ENCODE assay signal across 19 cellular contexts in the genomic region with DNA sequence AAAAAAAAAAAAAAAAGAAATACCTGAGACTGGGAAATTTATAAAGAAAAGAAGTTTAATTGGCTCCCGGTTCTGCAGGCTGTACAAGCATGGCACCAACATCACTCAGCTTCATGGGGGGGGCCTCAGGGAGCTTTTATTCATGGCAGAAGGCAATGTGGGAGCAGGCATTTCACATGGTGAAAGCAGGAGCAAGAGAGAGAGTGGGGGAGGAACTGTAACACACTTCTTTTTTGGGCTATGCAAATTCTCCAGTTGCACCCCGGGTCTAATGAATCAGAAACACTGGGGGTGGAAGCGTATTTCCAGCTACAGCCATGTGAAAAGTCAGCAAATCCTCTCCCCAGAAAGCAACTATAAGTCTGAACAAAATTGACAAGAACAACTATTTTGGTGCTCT. TPM values are rescaled to one million over a fixed set of nuclear protein-coding genes. Genes with fewer than 3 reads are reported as not detected.
DNase-seq lines count a peak whose midpoint lies in the region; ATAC-seq and TF ChIP-seq lines count a peak whose summit lies in the region.
"Had no signal": no experiment of that assay in that cellular context is flagged by ENCODE, and none has a peak within 500 bp of the region (broad histone marks: within the 10 kb centered on the region; RNA-seq: fewer than 3 reads in every experiment).

No MANE protein-coding gene starts in this region.

- ATAC-seq in GM19395 (IDR thresholded peaks at IDR 0.05; ENCODE audit: unreplicated experiment) (peak; percentile 60), HG02678 (IDR thresholded peaks at IDR 0.05; ENCODE audit: unreplicated experiment) (peak; percentile 52)
- ATAC-seq: A549; activated CD8-positive, alpha-beta memory T cell treated with anti-CD3 and anti-CD28 coated beads, Interleukin-2, amount 10 ng/mL, durations not matched to agents 7 days and 5 days; stimulated activated naive CD8-positive, alpha-beta T cell treated with anti-CD3 and anti-CD28 coated beads, Interleukin-15, Interleukin-2, amounts not matched to agents 100 U/mL and 50 U/mL, for 24 hours had no signal

- peaks cover 10% of the 10 kb centered on the region for H3K4me1 ChIP-seq in OCI-LY1 (ENCODE audit: insufficient read depth, low read length, severe bottlenecking)
- no peaks in the 10 kb centered on the region for H3K4me1 ChIP-seq in uterus
- no peaks in the 10 kb centered on the region for H3K4me1 ChIP-seq in SK-N-SH (ENCODE audit: control insufficient read depth in 1 of 2, insufficient read depth in 2 of 2, low read depth in 1 of 2, low read length in 1 of 2)
- H3K4me1 ChIP-seq: A549 had no signal

- no peak for TF ChIP-seq POLR2A in uterus (IDR thresholded peaks at IDR 0.05)

- TF ChIP-seq RAD21 in SK-N-SH (IDR thresholded peaks at IDR 0.05; ENCODE audit: low read length): no peak

- H3K27ac ChIP-seq in OCI-LY1 (ENCODE audit: low read depth, low read length, poor library complexity, severe bottlenecking): peak overlapping the region; percentile 37
- no peak overlapping the region for H3K27ac ChIP-seq in uterus
- no peak overlapping the region for H3K27ac ChIP-seq in SK-N-SH (ENCODE audit: low read depth in 2 of 2, low read length in 1 of 2)
- H3K27ac ChIP-seq: A549 had no signal

- H3K9ac ChIP-seq in OCI-LY1 (ENCODE audit: low read length) (no peak overlapping the region; the same call in 1 of the 2 replicates), SK-N-SH (no peak overlapping the region)

- POLR2A ChIA-PET in SK-N-SH (lab: Yijun Ruan, JAX): no interaction called here

- H3K4me3 ChIP-seq in GM12864 (ENCODE audit: low read depth, low read length) (no peak overlapping the region), OCI-LY1 (ENCODE audit: low read depth, low read length, poor library complexity, severe bottlenecking) (peak overlapping the region; percentile 19), uterus (no peak overlapping the region), SK-N-SH (ENCODE audit: low read depth in 2 of 2, low read length in 1 of 2) (no peak overlapping the region)
- H3K4me3 ChIP-seq: A549 had no signal

- DNase-seq in GM12864 (ENCODE audit: low read depth) (peak; percentile 37), type B pancreatic cell (ENCODE audit: extremely low spot score, unreplicated experiment) (no peak), uterus (no peak), SK-N-SH (no peak), NCI-H1048 (lab: John Stamatoyannopoulos, UW) (no peak)
- DNase-seq: activated CD8-positive, alpha-beta memory T cell treated with anti-CD3 and anti-CD28 coated beads, Interleukin-2, amount 10 ng/mL, durations not matched to agents 7 days and 5 days; activated gamma-delta T cell; amygdala; CD4-positive, CD25-positive, alpha-beta regulatory T cell; NCI-H1436 treated with DMSO at 0.1 percent for 48 hours; NCI-H226; retina; SHP77; stimulated activated naive CD8-positive, alpha-beta T cell treated with anti-CD3 and anti-CD28 coated beads, Interleukin-15, Interleukin-2, amounts not matched to agents 100 U/mL and 50 U/mL, for 24 hours; trophoblast cell had no signal

- no peaks in the 10 kb centered on the region for H3K79me2 ChIP-seq in OCI-LY1 (ENCODE audit: insufficient read depth, low read length)
- no peaks in the 10 kb centered on the region for H3K79me2 ChIP-seq in SK-N-SH (ENCODE audit: insufficient read depth)

- peaks cover 4% of the 10 kb centered on the region for H3K9me3 Mint-ChIP-seq in type B pancreatic cell

- no peaks in the 10 kb centered on the region for H3K4me1 Mint-ChIP-seq in type B pancreatic cell (ENCODE audit: unreplicated experiment)
- H3K4me1 Mint-ChIP-seq: activated CD8-positive, alpha-beta memory T cell treated with anti-CD3 and anti-CD28 coated beads, Interleukin-2, amount 10 ng/mL, durations not matched to agents 7 days and 5 days had no signal

- no peak overlapping the region for H3K27ac Mint-ChIP-seq in type B pancreatic cell
- H3K27ac Mint-ChIP-seq: activated CD8-positive, alpha-beta memory T cell treated with anti-CD3 and anti-CD28 coated beads, Interleukin-2, amount 10 ng/mL, durations not matched to agents 7 days and 5 days; CD4-positive, CD25-positive, alpha-beta regulatory T cell had no signal

- H3K9me3 ChIP-seq in OCI-LY1 (ENCODE audit: low read length): peaks cover 8% of the 10 kb centered on the region; the same call in 1 of the 2 replicates
- no peaks in the 10 kb centered on the region for H3K9me3 ChIP-seq in uterus
- no peaks in the 10 kb centered on the region for H3K9me3 ChIP-seq in SK-N-SH
- H3K9me3 ChIP-seq: A549 had no signal

- peak overlapping the region; percentile 68; the same call in 1 of the 2 replicates for H2AFZ ChIP-seq in OCI-LY1 (ENCODE audit: low read length)
- no peak overlapping the region for H2AFZ ChIP-seq in SK-N-SH (ENCODE audit: low read depth)

- 83% methylated on average over 3 of the region's 3 CpGs for WGBS in SK-N-SH (ENCODE audit: low lambda C conversion rate)

- no peak for TF ChIP-seq CTCF in GM12864 (IDR thresholded peaks at IDR 0.05; ENCODE audit: low read depth, low read length, missing control alignments)
- no peak for TF ChIP-seq CTCF in OCI-LY1 (IDR thresholded peaks at IDR 0.05; ENCODE audit: low read length)
- no peak for TF ChIP-seq CTCF in type B pancreatic cell (conservative IDR thresholded peaks at IDR 0.05)
- no peak for TF ChIP-seq CTCF in uterus (IDR thresholded peaks at IDR 0.05)
- TF ChIP-seq CTCF in SK-N-SH (IDR thresholded peaks at IDR 0.05): no peak

- TF ChIP-seq EP300 in SK-N-SH (IDR thresholded peaks at IDR 0.05; ENCODE audit: borderline replicate concordance in 1 of 2, low read depth in 1 of 2, low read length in 1 of 2): no peak

- H3K36me3 ChIP-seq in OCI-LY1 (ENCODE audit: insufficient read depth, low read length) (no peaks in the 10 kb centered on the region), uterus (no peaks in the 10 kb centered on the region), SK-N-SH (replicated peaks in 1 of 2; ENCODE audit: control insufficient read depth in 1 of 2, insufficient read depth in 2 of 2, low read length in 1 of 2) (no peaks in the 10 kb centered on the region)

- H3K9me2 ChIP-seq in OCI-LY1 (ENCODE audit: low read depth, low read length) (no peaks in the 10 kb centered on the region), SK-N-SH (no peaks in the 10 kb centered on the region)

- H3K4me3 Mint-ChIP-seq in type B pancreatic cell: no peak overlapping the region
- H3K4me3 Mint-ChIP-seq: activated CD8-positive, alpha-beta memory T cell treated with anti-CD3 and anti-CD28 coated beads, Interleukin-2, amount 10 ng/mL, durations not matched to agents 7 days and 5 days; CD4-positive, CD25-positive, alpha-beta regulatory T cell had no signal

- no peaks in the 10 kb centered on the region for H3K27me3 Mint-ChIP-seq in type B pancreatic cell

- intact Hi-C loops in uterus (cut with DNase I; ENCODE audit: low total_unique reads): no loop called here

- H3K36me3 Mint-ChIP-seq in type B pancreatic cell: peaks cover 4% of the 10 kb centered on the region
- H3K36me3 Mint-ChIP-seq: activated CD8-positive, alpha-beta memory T cell treated with anti-CD3 and anti-CD28 coated beads, Interleukin-2, amount 10 ng/mL, durations not matched to agents 7 days and 5 days; CD4-positive, CD25-positive, alpha-beta regulatory T cell had no signal

- CTCF ChIA-PET in SK-N-SH (lab: Yijun Ruan, JAX): no interaction called here

- H3K4me2 ChIP-seq in OCI-LY1 (ENCODE audit: low read length): peak overlapping the region; percentile 51
- H3K4me2 ChIP-seq in SK-N-SH: no peak overlapping the region
- H3K4me2 ChIP-seq: A549 had no signal

- H3K27me3 ChIP-seq in OCI-LY1 (ENCODE audit: insufficient read depth, low read length) (no peaks in the 10 kb centered on the region), uterus (no peaks in the 10 kb centered on the region), SK-N-SH (ENCODE audit: insufficient read depth) (no peaks in the 10 kb centered on the region)

- H4K20me1 ChIP-seq in OCI-LY1 (ENCODE audit: insufficient read depth, low read length) (no peaks in the 10 kb centered on the region), SK-N-SH (ENCODE audit: insufficient read depth) (no peaks in the 10 kb centered on the region)

- no peaks in the 10 kb centered on the region for H3F3A ChIP-seq in OCI-LY1 (ENCODE audit: insufficient read depth, low read length)
- H3F3A ChIP-seq in SK-N-SH (replicated peaks; ENCODE audit: insufficient read depth): no peaks in the 10 kb centered on the region

TF ChIP-seq in SK-N-SH, 30 proteins besides CTCF, POLR2A, EP300 and RAD21 (continues in another document):
- TF ChIP-seq, protein P1, sequence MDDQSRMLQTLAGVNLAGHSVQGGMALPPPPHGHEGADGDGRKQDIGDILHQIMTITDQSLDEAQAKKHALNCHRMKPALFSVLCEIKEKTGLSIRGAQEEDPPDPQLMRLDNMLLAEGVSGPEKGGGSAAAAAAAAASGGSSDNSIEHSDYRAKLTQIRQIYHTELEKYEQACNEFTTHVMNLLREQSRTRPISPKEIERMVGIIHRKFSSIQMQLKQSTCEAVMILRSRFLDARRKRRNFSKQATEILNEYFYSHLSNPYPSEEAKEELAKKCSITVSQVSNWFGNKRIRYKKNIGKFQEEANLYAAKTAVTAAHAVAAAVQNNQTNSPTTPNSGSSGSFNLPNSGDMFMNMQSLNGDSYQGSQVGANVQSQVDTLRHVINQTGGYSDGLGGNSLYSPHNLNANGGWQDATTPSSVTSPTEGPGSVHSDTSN (IDR thresholded peaks at IDR 0.05): no peak
- TF ChIP-seq MEF2A (IDR thresholded peaks at IDR 0.05; ENCODE audit: borderline replicate concordance, low read depth): no peak
- TF ChIP-seq GABPA (IDR thresholded peaks at IDR 0.05; ENCODE audit: low read depth): no peak
- no peak for TF ChIP-seq MXI1 (IDR thresholded peaks at IDR 0.05; ENCODE audit: low read depth, low read length)
- TF ChIP-seq EZH2phosphoT487 (IDR thresholded peaks at IDR 0.05; ENCODE audit: borderline replicate concordance, low read depth): no peak
- no peak for TF ChIP-seq NFIC (IDR thresholded peaks at IDR 0.05; ENCODE audit: borderline replicate concordance)
- no peak for TF ChIP-seq FOXJ3 (CRISPR knock-in tag; IDR thresholded peaks at IDR 0.05)

RNA-seq across cellular contexts. Expression of gene SOD1, which starts 11.8 kb away (rescaled TPM):
- 171 and 232 TPM in 2 replicates for total RNA-seq in type B pancreatic cell (ENCODE audit: low replicate concordance)
- 100 to 1,000 TPM in 3 of 4 donors, 10 to 100 TPM in 1; 87.6 to 156 (median 140) TPM for total RNA-seq in uterus
- polyA plus RNA-seq in SK-N-SH (2012; rRNA removed): 507 and 572 TPM in 2 replicates
- polyA plus RNA-seq in SK-N-SH (2012; cell fraction: cytosol; rRNA removed): 612 and 716 TPM in 2 replicates
- polyA plus RNA-seq in SK-N-SH (2012; cell fraction: nucleus; rRNA removed): 170 and 195 TPM in 2 replicates
